Comparison of ENCODE assay signal across 13 cellular contexts in genomic region chr9:127635198-127635735, GRCh38.
"Had no signal": no experiment of that assay in that cellular context is flagged by ENCODE, and none has a peak within 500 bp of the region (broad histone marks: within the 10 kb centered on the region; RNA-seq: fewer than 3 reads in every experiment).

No MANE protein-coding gene starts in this region.

- ATAC-seq: foreskin keratinocyte, left lobe of liver had no signal

- H3K27ac ChIP-seq: epithelial cell of prostate, foreskin keratinocyte, testis, WERI-Rb-1 had no signal

- H3K36me3 ChIP-seq: right atrium auricular region had no signal

- H3K9me3 ChIP-seq: right atrium auricular region, testis had no signal

- H3K27me3 ChIP-seq: dorsolateral prefrontal cortex, foreskin keratinocyte, right atrium auricular region, testis had no signal

- DNase-seq: activated CD4-positive, alpha-beta T cell treated with anti-CD3 and anti-CD28 coated beads, Interleukin-2, amount 50 U/mL, for 4 hours; activated gamma-delta T cell treated with Interleukin-2 at 50 U/mL for 16 hours; foreskin keratinocyte; kidney; mammary epithelial cell; T-helper 2 cell; testis had no signal

- H3K4me3 ChIP-seq: dorsolateral prefrontal cortex, right atrium auricular region, skin epidermis, testis had no signal
